In genomic region chr13:46831588-46832194, GRCh38 we compare ENCODE assay signal across 9 cellular contexts. TPM values are rescaled to one million over a fixed set of nuclear protein-coding genes. Genes with fewer than 3 reads are reported as not detected.
A peak's percentile ranks its signal among the peaks of the same experiment; 100 is the strongest.
DNase-seq lines count a peak whose midpoint lies in the region; ATAC-seq and TF ChIP-seq lines count a peak whose summit lies in the region.
"Had no signal": no experiment of that assay in that cellular context is flagged by ENCODE, and none has a peak within 500 bp of the region (broad histone marks: within the 10 kb centered on the region; RNA-seq: fewer than 3 reads in every experiment).

No MANE protein-coding gene starts in this region.

- POLR2A ChIA-PET in activated B cell treated with CpG ODN at 0.5 μM for 24 hours (lab: Charles Lee), result no interaction called here

- peak; percentile 66 for TF ChIP-seq CTCF in GM12873 (IDR thresholded peaks at IDR 0.05; ENCODE audit: insufficient read depth, low read depth, low read length, missing control alignments)
- peak; percentile 87 for TF ChIP-seq CTCF in activated B cell treated with CpG ODN at 0.5 μM for 24 hours (IDR thresholded peaks at IDR 0.05)
- TF ChIP-seq CTCF in fibroblast of villous mesenchyme (IDR thresholded peaks at IDR 0.05; ENCODE audit: insufficient read depth, low read depth, low read length), result peak; percentile 70

- H3K4me1 Mint-ChIP-seq in activated B cell treated with CpG ODN at 0.5 μM for 24 hours, result no peaks in the 10 kb centered on the region
- H3K4me1 Mint-ChIP-seq: IgD-negative memory B cell had no signal

- no peak overlapping the region for H3K27ac Mint-ChIP-seq in activated B cell treated with CpG ODN at 0.5 μM for 24 hours
- H3K27ac Mint-ChIP-seq: IgD-negative memory B cell had no signal

- DNase-seq in Ammon's horn (ENCODE audit: low spot score), result peak; percentile 75
- peak; percentile 35 for DNase-seq in NCI-H1694 treated with DMSO at 0.1 percent for 48 hours (lab: John Stamatoyannopoulos, UW)
- no peak for DNase-seq in activated B cell treated with CpG ODN at 0.5 μM for 24 hours
- peak; percentile 70 for DNase-seq in fibroblast of villous mesenchyme (ENCODE audit: low read depth)
- DNase-seq in pons (ENCODE audit: low spot score), result peak; percentile 58
- no peak for DNase-seq in NCI-H2029 (lab: John Stamatoyannopoulos, UW)

- H3K9me3 Mint-ChIP-seq in activated B cell treated with CpG ODN at 0.5 μM for 24 hours, result no peaks in the 10 kb centered on the region
- H3K9me3 Mint-ChIP-seq: IgD-negative memory B cell had no signal

- no peak overlapping the region for H3K4me3 ChIP-seq in fibroblast of villous mesenchyme (ENCODE audit: low read depth, low read length)

- peaks cover 1% of the 10 kb centered on the region for H3K27me3 Mint-ChIP-seq in activated B cell treated with CpG ODN at 0.5 μM for 24 hours
- H3K27me3 Mint-ChIP-seq: IgD-negative memory B cell had no signal

- intact Hi-C loops in activated B cell treated with CpG ODN at 0.5 μM for 24 hours (cut with micrococcal nuclease), result loop anchor here (1.0 kb wide), 1 partner anchor 943 kb away; no protein-coding TSS in a partner anchor

- H3K36me3 Mint-ChIP-seq in activated B cell treated with CpG ODN at 0.5 μM for 24 hours (ENCODE audit: low read depth), result no peaks in the 10 kb centered on the region
- H3K36me3 Mint-ChIP-seq: IgD-negative memory B cell had no signal

- H3K4me3 Mint-ChIP-seq in activated B cell treated with CpG ODN at 0.5 μM for 24 hours, result no peak overlapping the region
- H3K4me3 Mint-ChIP-seq: IgD-negative memory B cell had no signal

- no peak for ATAC-seq in activated B cell treated with CpG ODN at 0.5 μM for 24 hours (ENCODE audit: low read depth)
- no peak for ATAC-seq in HG02588 (IDR thresholded peaks at IDR 0.05; ENCODE audit: unreplicated experiment)

- CTCF ChIA-PET in activated B cell treated with CpG ODN at 0.5 μM for 24 hours (lab: Charles Lee), result interaction anchor here (0.6 to 1.9 kb wide), 10 partner anchors 29 to 1938 kb away, joined by 3 to 6 read pairs (median 3); no protein-coding TSS in a partner anchor

RNA-seq across cellular contexts. Expression of gene ESD, which starts 34.7 kb away (rescaled TPM):
- total RNA-seq in activated B cell treated with CpG ODN at 0.5 μM for 24 hours, result 73.5 and 74.2 TPM in 2 replicates
- total RNA-seq in fibroblast of villous mesenchyme, result 98.2 and 118 TPM in 2 replicates

Comparison
In these comparisons a context has a peak if more than half of its experiments do, and no peak if none do; other contexts are left out.
1. DNase-seq: peak in Ammon's horn (single experiment), NCI-H1694 treated with DMSO at 0.1 percent for 48 hours (single experiment), fibroblast of villous mesenchyme (single experiment) and pons (single experiment); none in activated B cell treated with CpG ODN at 0.5 μM for 24 hours (single experiment) and NCI-H2029 (single experiment).
2. Peak in every context shown above with its lines, with median percentiles within 50 percentile points of each other: CTCF ChIP-seq.